Comparison of ENCODE assay signal across 18 cellular contexts in genomic region chr9:72497476-72498065, GRCh38. TPM values are rescaled to one million over a fixed set of nuclear protein-coding genes. Genes with fewer than 3 reads are reported as not detected.
DNase-seq lines count a peak whose midpoint lies in the region; ATAC-seq, FAIRE-seq and TF ChIP-seq lines count a peak whose summit lies in the region.
"Had no signal": no experiment of that assay in that cellular context is flagged by ENCODE, and none has a peak within 500 bp of the region (broad histone marks: within the 10 kb centered on the region; RNA-seq: fewer than 3 reads in every experiment).

No MANE protein-coding gene starts in this region.

- H3K36me3 ChIP-seq in GM23338 (ENCODE audit: insufficient read depth) (no peaks in the 10 kb centered on the region), keratinocyte (ENCODE audit: control insufficient read depth in 2 of 2, extremely low read depth in 1 of 2, insufficient read depth in 2 of 2, low read length in 2 of 2) (no peaks in the 10 kb centered on the region)

- no peaks in the 10 kb centered on the region for H3K27me3 Mint-ChIP-seq in GM23338 (ENCODE audit: insufficient read depth, low read depth, poor library complexity)
- H3K27me3 Mint-ChIP-seq in osteocyte (ENCODE audit: unreplicated experiment), result no peaks in the 10 kb centered on the region

- H3K27me3 ChIP-seq in GM23338 (ENCODE audit: insufficient read depth) (no peaks in the 10 kb centered on the region), keratinocyte (ENCODE audit: control insufficient read depth, extremely low read depth, insufficient read depth, low read length) (no peaks in the 10 kb centered on the region)

- H3K9me3 Mint-ChIP-seq in GM23338, result no peaks in the 10 kb centered on the region; the same call in 2 of the 3 replicates
- no peaks in the 10 kb centered on the region for H3K9me3 Mint-ChIP-seq in osteocyte (ENCODE audit: unreplicated experiment)

- no peak for TF ChIP-seq CTCF in D721Med (IDR thresholded peaks at IDR 0.05; ENCODE audit: insufficient read depth, missing control alignments)
- no peak for TF ChIP-seq CTCF in GM23338 (conservative IDR thresholded peaks at IDR 0.05; ENCODE audit: low read depth in 2 of 2)
- no peak for TF ChIP-seq CTCF in keratinocyte (optimal IDR thresholded peaks at IDR 0.05 in 1 of 3, IDR thresholded peaks at IDR 0.05 in 1 of 3, conservative IDR thresholded peaks at IDR 0.05 in 1 of 3; ENCODE audit: extremely low read depth in 1 of 3, insufficient read depth in 2 of 3, low read length in 3 of 3)
- no peak for TF ChIP-seq CTCF in osteocyte (IDR thresholded peaks at IDR 0.05)

- H3K4me1 ChIP-seq in GM23338 (ENCODE audit: insufficient read depth) (no peaks in the 10 kb centered on the region), keratinocyte (ENCODE audit: control insufficient read depth, extremely low read depth, insufficient read depth, low read length) (no peaks in the 10 kb centered on the region)

- no peaks in the 10 kb centered on the region for H3K9me1 ChIP-seq in keratinocyte (ENCODE audit: control insufficient read depth, extremely low read depth, insufficient read depth, low read length)

- no peaks in the 10 kb centered on the region for H3F3A ChIP-seq in GM23338 (replicated peaks; ENCODE audit: low read depth)

- H4K20me1 ChIP-seq in GM23338 (replicated peaks; ENCODE audit: insufficient read depth), result no peaks in the 10 kb centered on the region
- H4K20me1 ChIP-seq in keratinocyte (ENCODE audit: control insufficient read depth, extremely low read depth, insufficient read depth, low read length), result no peaks in the 10 kb centered on the region

- H3K4me2 ChIP-seq in GM23338, result no peak overlapping the region
- peak overlapping the region; percentile 50 for H3K4me2 ChIP-seq in keratinocyte (ENCODE audit: control insufficient read depth, extremely low read depth, insufficient read depth, low read depth, low read length)

- H3K9me3 ChIP-seq in keratinocyte (ENCODE audit: control insufficient read depth, low read depth, low read length), result no peaks in the 10 kb centered on the region

- no peaks in the 10 kb centered on the region for H3K4me1 Mint-ChIP-seq in GM23338
- H3K4me1 Mint-ChIP-seq in osteocyte (ENCODE audit: unreplicated experiment), result no peaks in the 10 kb centered on the region

- no peak overlapping the region for H3K4me3 ChIP-seq in GM23338
- H3K4me3 ChIP-seq in keratinocyte (ENCODE audit: control insufficient read depth in 2 of 3, extremely low read depth in 1 of 3, insufficient read depth in 2 of 3, low read depth in 1 of 3, low read length in 3 of 3), result no peak overlapping the region

- no peak for ATAC-seq in GM23338
- peak; percentile 59 for ATAC-seq in SK-N-SH treated with all-trans-retinoic acid at 6 μM for 48 hours

- peak; percentile 77 for FAIRE-seq in D721Med (lab: Jason Lieb, UNC)
- FAIRE-seq in keratinocyte (lab: Jason Lieb, UNC), result peak; percentile 29
- FAIRE-seq: G401.6, GM12892, RCC 7860 had no signal

- H3K27ac Mint-ChIP-seq in GM23338 (no peak overlapping the region), osteocyte (ENCODE audit: unreplicated experiment) (no peak overlapping the region)
- H3K27ac Mint-ChIP-seq: CD14-positive monocyte had no signal

- no peak overlapping the region for H3K27ac ChIP-seq in GM23338 (ENCODE audit: low read depth)
- H3K27ac ChIP-seq in keratinocyte (ENCODE audit: control insufficient read depth, insufficient read depth, low read length), result no peak overlapping the region

- dilution Hi-C loops in keratinocyte (cut with MboI; ENCODE audit: extremely low pct_ligation_motif_present, low sequenced_read_pairs), result no loop called here

- H3K9ac ChIP-seq in keratinocyte (ENCODE audit: control insufficient read depth, extremely low read depth, insufficient read depth, low read length), result no peak overlapping the region

- no peak for DNase-seq in D721Med (ENCODE audit: insufficient read length, low spot score)
- no peak for DNase-seq in GM23338 (ENCODE audit: low spot score)
- DNase-seq in keratinocyte (ENCODE audit: low read depth, low spot score), result no peak
- DNase-seq in NAMALWA (ENCODE audit: low spot score), result no peak
- DNase-seq in osteocyte (ENCODE audit: extremely low spot score, unreplicated experiment), result no peak
- DNase-seq in activated CD8-positive, alpha-beta memory T cell treated with anti-CD3 and anti-CD28 coated beads, Interleukin-2, amount 50 U/mL, for 4 hours, result no peak
- DNase-seq: COR-L47, DMS79, GOT3, Karpas-422, MM.1S, NCI-H774, SHP77 had no signal

- H3K4me3 Mint-ChIP-seq in GM23338 (no peak overlapping the region), osteocyte (ENCODE audit: unreplicated experiment) (no peak overlapping the region)
- H3K4me3 Mint-ChIP-seq: CD14-positive monocyte had no signal

- H3K9me2 ChIP-seq in GM23338 (ENCODE audit: insufficient read depth), result peaks cover 5% of the 10 kb centered on the region; the same call in 1 of the 2 replicates

- H2AFZ ChIP-seq in GM23338 (0 out of 2 replicates have a peak overlapping the region, but pooled peaks have one; percentile 56), keratinocyte (ENCODE audit: control insufficient read depth, low read length) (peak overlapping the region; percentile 83)

- H3K36me3 Mint-ChIP-seq in GM23338 (ENCODE audit: low read depth), result no peaks in the 10 kb centered on the region
- H3K36me3 Mint-ChIP-seq in osteocyte (ENCODE audit: unreplicated experiment), result no peaks in the 10 kb centered on the region
- H3K36me3 Mint-ChIP-seq: CD14-positive monocyte had no signal

- H3K79me2 ChIP-seq in GM23338 (replicated peaks; ENCODE audit: insufficient read depth) (no peaks in the 10 kb centered on the region), keratinocyte (ENCODE audit: control insufficient read depth, insufficient read depth, low read length) (no peaks in the 10 kb centered on the region)

TF ChIP-seq in GM23338, 12 proteins besides CTCF, POLR2A, EP300 and RAD21 (continues in another document):
- no peak for TF ChIP-seq EZH2phosphoT487 (IDR thresholded peaks at IDR 0.05; ENCODE audit: unreplicated experiment)
- no peak for TF ChIP-seq EZH2 (IDR thresholded peaks at IDR 0.05; ENCODE audit: low read depth, unreplicated experiment)

TF ChIP-seq in SK-N-SH treated with all-trans-retinoic acid at 6 μM for 48 hours, 23 proteins besides CTCF, POLR2A, EP300 and RAD21 (continues in another document):
- TF ChIP-seq CREB5 (CRISPR knock-in tag; IDR thresholded peaks at IDR 0.05; ENCODE audit: low read depth), result no peak
- TF ChIP-seq OSR1 (CRISPR knock-in tag; IDR thresholded peaks at IDR 0.05), result no peak
- TF ChIP-seq BACH2 (CRISPR knock-in tag; IDR thresholded peaks at IDR 0.05; ENCODE audit: borderline replicate concordance), result no peak
- TF ChIP-seq ZFP3 (CRISPR knock-in tag; IDR thresholded peaks at IDR 0.05), result no peak
- TF ChIP-seq RARB (CRISPR knock-in tag; IDR thresholded peaks at IDR 0.05), result no peak
- no peak for TF ChIP-seq TOX (CRISPR knock-in tag; IDR thresholded peaks at IDR 0.05; ENCODE audit: borderline replicate concordance)
- TF ChIP-seq PATZ1 (CRISPR knock-in tag; IDR thresholded peaks at IDR 0.05; ENCODE audit: borderline replicate concordance), result no peak

RNA-seq across cellular contexts. Expression of gene TMC1, which starts 23.8 kb away (rescaled TPM):
- 0.54 and 1.2 TPM in 2 replicates for total RNA-seq in GM23338 (2014; rRNA removed; shearing (Covaris generic))
- polyA plus RNA-seq in GM23338 (2016; fragmentation: Nextera tagmentation; extraction: Ambion mirVana) (0.42 and 0.61 TPM in 2 replicates), keratinocyte (0.05 to 0.24 TPM (median 0.12 TPM) in 3 replicates)
- not detected for polyA plus RNA-seq in keratinocyte (2011; ENCODE audit: low read depth)
- polyA plus RNA-seq in keratinocyte (2011; cell fraction: cytosol; rRNA removed), result not detected in 2 replicates
- 0.08 and 0.32 TPM in 2 replicates for polyA plus RNA-seq in keratinocyte (2011; cell fraction: nucleus; rRNA removed)
- polyA plus RNA-seq in keratinocyte (2012; ENCODE audit: low replicate concordance), result not detected in 2 replicates
- polyA minus RNA-seq in keratinocyte, result 1.3 TPM in 1 of 3 replicates, not detected in the others
- polyA minus RNA-seq in keratinocyte (2011; cell fraction: cytosol; rRNA and poly(A)+ RNA removed), result not detected
- not detected in 2 replicates for polyA minus RNA-seq in keratinocyte (2011; cell fraction: nucleus; rRNA and poly(A)+ RNA removed)
- not detected in 2 replicates for total RNA-seq in osteocyte
